ENCODE assay signal across 6 cellular contexts in the genomic region with DNA sequence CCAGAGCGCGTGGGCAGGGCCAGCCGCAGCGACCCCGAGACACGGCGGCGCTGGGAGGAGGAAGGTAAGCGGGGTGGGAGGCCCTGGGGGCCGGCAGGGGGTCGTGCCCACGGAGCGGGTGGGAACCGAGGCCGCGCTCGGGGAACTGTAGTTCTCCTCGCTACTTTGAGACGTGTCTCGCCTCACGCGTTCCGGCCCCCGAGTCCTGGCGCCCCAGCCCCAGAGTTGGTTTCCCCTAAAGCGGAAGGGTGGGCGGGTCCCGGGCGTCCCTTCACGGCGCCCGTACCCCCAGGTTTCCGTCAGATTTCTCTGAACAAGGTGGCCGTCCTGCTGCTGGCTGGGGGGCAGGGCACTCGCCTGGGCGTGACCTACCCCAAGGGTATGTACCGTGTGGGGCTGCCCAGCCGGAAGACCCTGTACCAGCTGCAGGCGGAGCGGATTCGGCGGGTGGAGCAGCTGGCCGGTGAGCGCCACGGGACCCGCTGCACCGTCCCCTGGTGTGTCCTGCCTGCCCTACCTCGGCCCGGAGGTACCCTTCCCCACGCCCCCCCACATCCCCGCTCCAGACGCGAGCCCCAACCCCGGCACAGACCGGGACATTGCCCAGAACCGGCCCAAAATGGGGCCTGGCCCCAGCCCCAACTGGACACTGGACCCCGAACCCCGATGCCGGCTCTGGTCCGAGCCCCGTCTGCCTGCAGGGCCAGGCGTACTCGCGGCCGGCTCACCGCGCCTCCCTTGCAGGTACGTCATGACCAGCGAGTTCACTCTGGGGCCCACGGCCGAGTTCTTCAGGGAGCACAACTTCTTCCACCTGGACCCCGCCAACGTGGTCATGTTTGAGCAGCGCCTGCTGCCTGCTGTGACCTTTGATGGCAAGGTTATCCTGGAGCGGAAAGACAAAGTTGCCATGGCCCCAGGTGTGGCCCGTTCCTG. TPM values are rescaled to one million over a fixed set of nuclear protein-coding genes. Genes with fewer than 3 reads are reported as not detected.
DNase-seq lines count a peak whose midpoint lies in the region; ATAC-seq and TF ChIP-seq lines count a peak whose summit lies in the region.

No MANE protein-coding gene starts in this region.

- DNase-seq in SJCRH30 (peak in 1 of 2 experiments; percentile 54), esophagus squamous epithelium (lab: John Stamatoyannopoulos, UW) (no peak), nucleus accumbens (lab: John Stamatoyannopoulos, UW) (no peak), mucosa of gallbladder (ENCODE audit: low spot score) (no peak)
- DNase-seq in stimulated activated CD4-positive, alpha-beta T cell treated with anti-CD3 and anti-CD28 coated beads, Interleukin-4, amount 100 ng/mL, for 4 hours = peak; percentile 22 to 35

- no peak overlapping the region; the same call in 1 of the 2 replicates for H3K27ac ChIP-seq in SJCRH30
- H3K27ac ChIP-seq in esophagus squamous epithelium = peak overlapping the region; percentile 41 to 83 (median 62)

- peaks cover 4% of the 10 kb centered on the region for H3K4me1 ChIP-seq in SJCRH30
- peaks cover 18 to 49% (median 24%) of the 10 kb centered on the region in 3 donors for H3K4me1 ChIP-seq in esophagus squamous epithelium

- H3K4me3 ChIP-seq in SJCRH30 (peak overlapping the region; percentile 68), esophagus squamous epithelium (peak overlapping the region; percentile 44 to 92 (median 60))

- ATAC-seq in GM19467 (IDR thresholded peaks at IDR 0.05; ENCODE audit: unreplicated experiment) = peak; percentile 4

- H3K27me3 ChIP-seq in SJCRH30 = no peaks in the 10 kb centered on the region
- no peaks in the 10 kb centered on the region for H3K27me3 ChIP-seq in esophagus squamous epithelium

- WGBS in esophagus squamous epithelium, 2 donors = 0% methylated on average over 1 to 4 of the region's 76 CpGs

- no peaks in the 10 kb centered on the region for H3K9me3 ChIP-seq in SJCRH30 (replicated peaks)
- H3K9me3 ChIP-seq in esophagus squamous epithelium = no peaks in the 10 kb centered on the region

- no peak for TF ChIP-seq POLR2A in esophagus squamous epithelium (IDR thresholded peaks at IDR 0.05)

- intact Hi-C loops in esophagus squamous epithelium (cut with DNase I) = no loop called here

- TF ChIP-seq CTCF in esophagus squamous epithelium (IDR thresholded peaks at IDR 0.05) = no peak

- H3K36me3 ChIP-seq in SJCRH30 (peaks cover 8% of the 10 kb centered on the region), esophagus squamous epithelium (peaks cover 7 to 45% (median 9%) of the 10 kb centered on the region in 3 donors)

RNA-seq across cellular contexts. Expression of a gene that starts 0.7 kb away (rescaled TPM):
- total RNA-seq in SJCRH30 (2014; rRNA removed; shearing (Covaris generic)) = 12.6 and 13.8 TPM in 2 replicates
- total RNA-seq in esophagus squamous epithelium (1 to 10 TPM; 2.2 to 4.7 (median 3.7) TPM), mucosa of gallbladder (10.5 TPM)

RNA-seq across cellular contexts. Expression of a gene that starts 7.7 kb away (rescaled TPM):
- 69.7 and 71.0 TPM in 2 replicates for total RNA-seq in SJCRH30 (2014; rRNA removed; shearing (Covaris generic))
- total RNA-seq in esophagus squamous epithelium (10 to 100 TPM in 3 of 4 donors, 1 to 10 TPM in 1; 8.2 to 21.2 (median 14.7) TPM), mucosa of gallbladder (2.4 TPM)

RNA-seq across cellular contexts. Expression of a gene that starts 8.8 kb away (rescaled TPM):
- total RNA-seq in SJCRH30 (2014; rRNA removed; shearing (Covaris generic)) = 38.4 and 42.6 TPM in 2 replicates
- total RNA-seq in esophagus squamous epithelium = 10 to 100 TPM; 25.6 to 50.9 (median 39.4) TPM
- total RNA-seq in mucosa of gallbladder = 59.8 TPM

RNA-seq across cellular contexts. Expression of a gene that starts 24.2 kb away (rescaled TPM):
- 1.9 and 2.0 TPM in 2 replicates for total RNA-seq in SJCRH30 (2014; rRNA removed; shearing (Covaris generic))
- 1 to 10 TPM in 2 of 4 donors, under 1 TPM in 2; 0.47 to 1.3 (median 0.86) TPM for total RNA-seq in esophagus squamous epithelium
- total RNA-seq in mucosa of gallbladder = 41.1 TPM

RNA-seq across cellular contexts. Expression of a gene that starts 32.0 kb away (rescaled TPM):
- total RNA-seq in SJCRH30 (2014; rRNA removed; shearing (Covaris generic)) = 0.51 and 0.91 TPM in 2 replicates
- 10 to 100 TPM; 11.9 to 45.2 (median 20.3) TPM for total RNA-seq in esophagus squamous epithelium
- total RNA-seq in mucosa of gallbladder = 376 TPM

Comparison
In these comparisons a context has a peak if more than half of its experiments do, and no peak if none do; other contexts are left out.
1. DNase-seq: peak in stimulated activated CD4-positive, alpha-beta T cell treated with anti-CD3 and anti-CD28 coated beads, Interleukin-4, amount 100 ng/mL, for 4 hours (2 of 2); none in esophagus squamous epithelium (single experiment), nucleus accumbens (0 of 56) and mucosa of gallbladder (single experiment).